In genomic region chr20:53915459-53916172, GRCh38 we compare ENCODE assay signal across 1 cellular context.
A peak's percentile ranks its signal among the peaks of the same experiment; 100 is the strongest.
TF ChIP-seq lines count a peak whose summit lies in the region.

No MANE protein-coding gene starts in this region.

TF ChIP-seq in HepG2, 621 proteins besides CTCF, POLR2A, EP300 and RAD21 (continued from another document and continues in another):
- 0 out of 2 replicates have a peak, but pooled peaks have one; percentile 32 for TF ChIP-seq ZBED4 (CRISPR knock-in tag; IDR thresholded peaks at IDR 0.05; ENCODE audit: borderline replicate concordance)
- no peak for TF ChIP-seq ATM (IDR thresholded peaks at IDR 0.05; ENCODE audit: borderline replicate concordance)
- peak; percentile 11 for TF ChIP-seq TEAD3 (CRISPR knock-in tag; optimal IDR thresholded peaks at IDR 0.05; ENCODE audit: borderline replicate concordance)
- peak; percentile 60 for TF ChIP-seq ZNF317 (CRISPR knock-in tag; IDR thresholded peaks at IDR 0.05)
- no peak for TF ChIP-seq YEATS2 (CRISPR knock-in tag; IDR thresholded peaks at IDR 0.05; ENCODE audit: borderline replicate concordance)
- TF ChIP-seq ZBTB7B (CRISPR knock-in tag; IDR thresholded peaks at IDR 0.05) = peak; percentile 68; the same call in 1 of the 2 replicates
- TF ChIP-seq SMAD9 (CRISPR knock-in tag; IDR thresholded peaks at IDR 0.05) = no peak; the same call in 1 of the 2 replicates
- TF ChIP-seq STAT5B (CRISPR knock-in tag; IDR thresholded peaks at IDR 0.05) = no peak
- TF ChIP-seq HNRNPL (IDR thresholded peaks at IDR 0.05; ENCODE audit: low read depth, low read length) = peak; percentile 35; the same call in 1 of the 2 replicates
- TF ChIP-seq, protein P1, sequence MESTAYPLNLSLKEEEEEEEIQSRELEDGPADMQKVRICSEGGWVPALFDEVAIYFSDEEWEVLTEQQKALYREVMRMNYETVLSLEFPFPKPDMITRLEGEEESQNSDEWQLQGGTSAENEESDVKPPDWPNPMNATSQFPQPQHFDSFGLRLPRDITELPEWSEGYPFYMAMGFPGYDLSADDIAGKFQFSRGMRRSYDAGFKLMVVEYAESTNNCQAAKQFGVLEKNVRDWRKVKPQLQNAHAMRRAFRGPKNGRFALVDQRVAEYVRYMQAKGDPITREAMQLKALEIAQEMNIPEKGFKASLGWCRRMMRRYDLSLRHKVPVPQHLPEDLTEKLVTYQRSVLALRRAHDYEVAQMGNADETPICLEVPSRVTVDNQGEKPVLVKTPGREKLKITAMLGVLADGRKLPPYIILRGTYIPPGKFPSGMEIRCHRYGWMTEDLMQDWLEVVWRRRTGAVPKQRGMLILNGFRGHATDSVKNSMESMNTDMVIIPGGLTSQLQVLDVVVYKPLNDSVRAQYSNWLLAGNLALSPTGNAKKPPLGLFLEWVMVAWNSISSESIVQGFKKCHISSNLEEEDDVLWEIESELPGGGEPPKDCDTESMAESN (CRISPR knock-in tag; conservative IDR thresholded peaks at IDR 0.05) = no peak; the same call in 1 of the 2 replicates
- TF ChIP-seq ESRRA (CRISPR knock-in tag; IDR thresholded peaks at IDR 0.05; ENCODE audit: low read depth) = peak; percentile 80
- TF ChIP-seq, protein P2, sequence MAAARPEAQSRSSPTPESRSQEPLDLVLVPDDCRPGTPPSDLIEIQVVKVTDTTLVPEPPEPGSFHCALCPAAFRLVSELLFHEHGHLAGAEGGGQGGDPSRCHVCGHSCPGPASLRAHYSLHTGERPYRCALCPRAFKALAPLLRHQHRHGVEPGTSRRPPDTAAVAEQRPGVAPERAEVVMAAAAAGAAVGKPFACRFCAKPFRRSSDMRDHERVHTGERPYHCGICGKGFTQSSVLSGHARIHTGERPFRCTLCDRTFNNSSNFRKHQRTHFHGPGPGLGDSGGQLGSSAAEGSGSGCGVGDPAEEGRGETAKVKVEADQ (CRISPR knock-in tag; IDR thresholded peaks at IDR 0.05; ENCODE audit: borderline replicate concordance) = no peak
- no peak for TF ChIP-seq ZNF496 (CRISPR knock-in tag; IDR thresholded peaks at IDR 0.05; ENCODE audit: insufficient replicate concordance)
- TF ChIP-seq ATF4 (CRISPR knock-in tag; IDR thresholded peaks at IDR 0.05) = no peak; a peak in 1 of 4 replicates
- no peak for TF ChIP-seq ZNF326 (CRISPR knock-in tag; IDR thresholded peaks at IDR 0.05; ENCODE audit: borderline replicate concordance)
- no peak for TF ChIP-seq SNAPC2 (CRISPR knock-in tag; IDR thresholded peaks at IDR 0.05)
- TF ChIP-seq ZBTB3 (CRISPR knock-in tag; IDR thresholded peaks at IDR 0.05; ENCODE audit: borderline replicate concordance, low read depth) = no peak; the same call in 1 of the 2 replicates
- no peak for TF ChIP-seq GPN1 (CRISPR knock-in tag; IDR thresholded peaks at IDR 0.05; ENCODE audit: borderline replicate concordance)
- no peak for TF ChIP-seq NFIB (CRISPR knock-in tag; IDR thresholded peaks at IDR 0.05; ENCODE audit: borderline replicate concordance)
- no peak for TF ChIP-seq ZNF749 (CRISPR knock-in tag; IDR thresholded peaks at IDR 0.05; ENCODE audit: borderline replicate concordance)
- no peak for TF ChIP-seq FOSL1 (CRISPR knock-in tag; IDR thresholded peaks at IDR 0.05; ENCODE audit: borderline replicate concordance)
- TF ChIP-seq MEIS2 (CRISPR knock-in tag; IDR thresholded peaks at IDR 0.05) = peak; percentile 40
- no peak for TF ChIP-seq HCFC1 (IDR thresholded peaks at IDR 0.05; ENCODE audit: low read depth, low read length)
- peak; percentile 51 for TF ChIP-seq PCBP2 (optimal IDR thresholded peaks at IDR 0.05; ENCODE audit: low read depth, low read length, poor library complexity, severe bottlenecking)
- no peak for TF ChIP-seq PHF20 (CRISPR knock-in tag; IDR thresholded peaks at IDR 0.05)
- TF ChIP-seq, protein P3, sequence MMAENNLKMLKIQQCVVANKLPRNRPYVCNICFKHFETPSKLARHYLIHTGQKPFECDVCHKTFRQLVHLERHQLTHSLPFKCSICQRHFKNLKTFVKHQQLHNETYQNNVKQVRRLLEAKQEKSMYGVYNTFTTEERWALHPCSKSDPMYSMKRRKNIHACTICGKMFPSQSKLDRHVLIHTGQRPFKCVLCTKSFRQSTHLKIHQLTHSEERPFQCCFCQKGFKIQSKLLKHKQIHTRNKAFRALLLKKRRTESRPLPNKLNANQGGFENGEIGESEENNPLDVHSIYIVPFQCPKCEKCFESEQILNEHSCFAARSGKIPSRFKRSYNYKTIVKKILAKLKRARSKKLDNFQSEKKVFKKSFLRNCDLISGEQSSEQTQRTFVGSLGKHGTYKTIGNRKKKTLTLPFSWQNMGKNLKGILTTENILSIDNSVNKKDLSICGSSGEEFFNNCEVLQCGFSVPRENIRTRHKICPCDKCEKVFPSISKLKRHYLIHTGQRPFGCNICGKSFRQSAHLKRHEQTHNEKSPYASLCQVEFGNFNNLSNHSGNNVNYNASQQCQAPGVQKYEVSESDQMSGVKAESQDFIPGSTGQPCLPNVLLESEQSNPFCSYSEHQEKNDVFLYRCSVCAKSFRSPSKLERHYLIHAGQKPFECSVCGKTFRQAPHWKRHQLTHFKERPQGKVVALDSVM (CRISPR knock-in tag; IDR thresholded peaks at IDR 0.05) = peak; percentile 76
- TF ChIP-seq ZBTB8A (CRISPR knock-in tag; IDR thresholded peaks at IDR 0.05; ENCODE audit: borderline replicate concordance, low read depth) = no peak
- no peak for TF ChIP-seq ZNF83 (CRISPR knock-in tag; IDR thresholded peaks at IDR 0.05; ENCODE audit: borderline replicate concordance)
- 0 out of 2 replicates have a peak, but pooled peaks have one; percentile 83 for TF ChIP-seq PCBP1 (IDR thresholded peaks at IDR 0.05; ENCODE audit: borderline replicate concordance, low read depth, low read length)
- TF ChIP-seq ZNF124 (CRISPR knock-in tag; IDR thresholded peaks at IDR 0.05) = no peak; the same call in 1 of the 2 replicates
- TF ChIP-seq AHR (CRISPR knock-in tag; IDR thresholded peaks at IDR 0.05) = peak; percentile 84
- TF ChIP-seq HOMEZ (CRISPR knock-in tag; IDR thresholded peaks at IDR 0.05; ENCODE audit: low read depth) = peak; percentile 13; the same call in 1 of the 2 replicates
- 0 out of 2 replicates have a peak, but pooled peaks have one; percentile 53 for TF ChIP-seq ZSCAN31 (CRISPR knock-in tag; IDR thresholded peaks at IDR 0.05; ENCODE audit: low read depth)
- no peak for TF ChIP-seq CENPX (CRISPR knock-in tag; IDR thresholded peaks at IDR 0.05)
- TF ChIP-seq MBNL3 (CRISPR knock-in tag; conservative IDR thresholded peaks at IDR 0.05) = no peak
- TF ChIP-seq, protein P4, sequence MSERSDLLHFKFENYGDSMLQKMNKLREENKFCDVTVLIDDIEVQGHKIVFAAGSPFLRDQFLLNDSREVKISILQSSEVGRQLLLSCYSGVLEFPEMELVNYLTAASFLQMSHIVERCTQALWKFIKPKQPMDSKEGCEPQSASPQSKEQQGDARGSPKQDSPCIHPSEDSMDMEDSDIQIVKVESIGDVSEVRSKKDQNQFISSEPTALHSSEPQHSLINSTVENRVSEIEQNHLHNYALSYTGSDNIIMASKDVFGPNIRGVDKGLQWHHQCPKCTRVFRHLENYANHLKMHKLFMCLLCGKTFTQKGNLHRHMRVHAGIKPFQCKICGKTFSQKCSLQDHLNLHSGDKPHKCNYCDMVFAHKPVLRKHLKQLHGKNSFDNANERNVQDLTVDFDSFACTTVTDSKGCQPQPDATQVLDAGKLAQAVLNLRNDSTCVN (CRISPR knock-in tag; IDR thresholded peaks at IDR 0.05; ENCODE audit: borderline replicate concordance) = peak; percentile 32; the same call in 1 of the 2 replicates
- no peak for TF ChIP-seq ZNF740 (CRISPR knock-in tag; IDR thresholded peaks at IDR 0.05)
- TF ChIP-seq POLR2AphosphoS5 (IDR thresholded peaks at IDR 0.05; ENCODE audit: low read depth, low read length) = no peak
- TF ChIP-seq NFATC3 (CRISPR knock-in tag; IDR thresholded peaks at IDR 0.05) = 0 out of 2 replicates have a peak, but pooled peaks have one; percentile 57
- peak; percentile 81 for TF ChIP-seq KAT8 (CRISPR knock-in tag; IDR thresholded peaks at IDR 0.05)
- peak in 1 of 2 experiments; percentile 14; a peak in 1 of 4 replicates for TF ChIP-seq NR2F1 (CRISPR knock-in tag; IDR thresholded peaks at IDR 0.05)
- TF ChIP-seq, protein P5, sequence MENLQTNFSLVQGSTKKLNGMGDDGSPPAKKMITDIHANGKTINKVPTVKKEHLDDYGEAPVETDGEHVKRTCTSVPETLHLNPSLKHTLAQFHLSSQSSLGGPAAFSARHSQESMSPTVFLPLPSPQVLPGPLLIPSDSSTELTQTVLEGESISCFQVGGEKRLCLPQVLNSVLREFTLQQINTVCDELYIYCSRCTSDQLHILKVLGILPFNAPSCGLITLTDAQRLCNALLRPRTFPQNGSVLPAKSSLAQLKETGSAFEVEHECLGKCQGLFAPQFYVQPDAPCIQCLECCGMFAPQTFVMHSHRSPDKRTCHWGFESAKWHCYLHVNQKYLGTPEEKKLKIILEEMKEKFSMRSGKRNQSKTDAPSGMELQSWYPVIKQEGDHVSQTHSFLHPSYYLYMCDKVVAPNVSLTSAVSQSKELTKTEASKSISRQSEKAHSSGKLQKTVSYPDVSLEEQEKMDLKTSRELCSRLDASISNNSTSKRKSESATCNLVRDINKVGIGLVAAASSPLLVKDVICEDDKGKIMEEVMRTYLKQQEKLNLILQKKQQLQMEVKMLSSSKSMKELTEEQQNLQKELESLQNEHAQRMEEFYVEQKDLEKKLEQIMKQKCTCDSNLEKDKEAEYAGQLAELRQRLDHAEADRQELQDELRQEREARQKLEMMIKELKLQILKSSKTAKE (CRISPR knock-in tag; IDR thresholded peaks at IDR 0.05; ENCODE audit: borderline replicate concordance) = no peak
- no peak; the same call in 1 of the 2 replicates for TF ChIP-seq ZNF879 (CRISPR knock-in tag; IDR thresholded peaks at IDR 0.05)
- no peak for TF ChIP-seq ZNF337 (CRISPR knock-in tag; IDR thresholded peaks at IDR 0.05; ENCODE audit: borderline replicate concordance, low read depth)
- TF ChIP-seq, protein P6, sequence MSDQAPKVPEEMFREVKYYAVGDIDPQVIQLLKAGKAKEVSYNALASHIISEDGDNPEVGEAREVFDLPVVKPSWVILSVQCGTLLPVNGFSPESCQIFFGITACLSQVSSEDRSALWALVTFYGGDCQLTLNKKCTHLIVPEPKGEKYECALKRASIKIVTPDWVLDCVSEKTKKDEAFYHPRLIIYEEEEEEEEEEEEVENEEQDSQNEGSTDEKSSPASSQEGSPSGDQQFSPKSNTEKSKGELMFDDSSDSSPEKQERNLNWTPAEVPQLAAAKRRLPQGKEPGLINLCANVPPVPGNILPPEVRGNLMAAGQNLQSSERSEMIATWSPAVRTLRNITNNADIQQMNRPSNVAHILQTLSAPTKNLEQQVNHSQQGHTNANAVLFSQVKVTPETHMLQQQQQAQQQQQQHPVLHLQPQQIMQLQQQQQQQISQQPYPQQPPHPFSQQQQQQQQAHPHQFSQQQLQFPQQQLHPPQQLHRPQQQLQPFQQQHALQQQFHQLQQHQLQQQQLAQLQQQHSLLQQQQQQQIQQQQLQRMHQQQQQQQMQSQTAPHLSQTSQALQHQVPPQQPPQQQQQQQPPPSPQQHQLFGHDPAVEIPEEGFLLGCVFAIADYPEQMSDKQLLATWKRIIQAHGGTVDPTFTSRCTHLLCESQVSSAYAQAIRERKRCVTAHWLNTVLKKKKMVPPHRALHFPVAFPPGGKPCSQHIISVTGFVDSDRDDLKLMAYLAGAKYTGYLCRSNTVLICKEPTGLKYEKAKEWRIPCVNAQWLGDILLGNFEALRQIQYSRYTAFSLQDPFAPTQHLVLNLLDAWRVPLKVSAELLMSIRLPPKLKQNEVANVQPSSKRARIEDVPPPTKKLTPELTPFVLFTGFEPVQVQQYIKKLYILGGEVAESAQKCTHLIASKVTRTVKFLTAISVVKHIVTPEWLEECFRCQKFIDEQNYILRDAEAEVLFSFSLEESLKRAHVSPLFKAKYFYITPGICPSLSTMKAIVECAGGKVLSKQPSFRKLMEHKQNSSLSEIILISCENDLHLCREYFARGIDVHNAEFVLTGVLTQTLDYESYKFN (CRISPR knock-in tag; conservative IDR thresholded peaks at IDR 0.05) = peak; percentile 63
- no peak; the same call in 1 of the 2 replicates for TF ChIP-seq HOXD1 (CRISPR knock-in tag; IDR thresholded peaks at IDR 0.05)
